In genomic region chr17:2814499-2815341, GRCh38 we compare ENCODE assay signal across 8 cellular contexts. TPM values are rescaled to one million over a fixed set of nuclear protein-coding genes. Genes with fewer than 3 reads are reported as not detected.
A peak's percentile ranks its signal among the peaks of the same experiment; 100 is the strongest.
DNase-seq lines count a peak whose midpoint lies in the region; ATAC-seq and TF ChIP-seq lines count a peak whose summit lies in the region.

No MANE protein-coding gene starts in this region.

- H3K79me2 ChIP-seq in OCI-LY3 (ENCODE audit: low read length), result no peaks in the 10 kb centered on the region
- H3K79me2 ChIP-seq in osteoblast (ENCODE audit: insufficient read depth, low read length), result no peaks in the 10 kb centered on the region

- in situ Hi-C loops in G401 (cut with HindIII; ENCODE audit: low sequenced_read_pairs), result no loop called here

- H3K4me3 ChIP-seq in OCI-LY3 (ENCODE audit: low read length), result peak overlapping the region; percentile 80
- peak overlapping the region; percentile 7 for H3K4me3 ChIP-seq in osteoblast (ENCODE audit: insufficient read depth, low read length)
- no peak overlapping the region for H3K4me3 ChIP-seq in ascending aorta

- no peaks in the 10 kb centered on the region for H4K20me1 ChIP-seq in OCI-LY3 (ENCODE audit: insufficient read depth, low read length)
- no peaks in the 10 kb centered on the region for H4K20me1 ChIP-seq in osteoblast (ENCODE audit: insufficient read depth, low read length)

- H3K9me3 ChIP-seq in OCI-LY3 (ENCODE audit: insufficient read depth, low read length) (no peaks in the 10 kb centered on the region), osteoblast (ENCODE audit: low read depth, low read length) (no peaks in the 10 kb centered on the region), ascending aorta (no peaks in the 10 kb centered on the region)

- peak overlapping the region; percentile 46; the same call in 1 of the 2 replicates for H2AFZ ChIP-seq in OCI-LY3 (ENCODE audit: low read depth, low read length)
- peak overlapping the region; percentile 62 for H2AFZ ChIP-seq in osteoblast (ENCODE audit: low read length)

- H3K9ac ChIP-seq in OCI-LY3 (ENCODE audit: low read length), result 0 out of 2 replicates have a peak overlapping the region, but pooled peaks have one; percentile 19

- DNase-seq in activated effector memory CD4-positive, alpha-beta T cell treated with anti-CD3 and anti-CD28 coated beads, Interleukin-2, amount 50 U/mL, for 16 hours, result peak; percentile 97
- DNase-seq in osteoblast (ENCODE audit: insufficient read length, low spot score, missing footprints) (peak; percentile 38), ascending aorta (ENCODE audit: low spot score in 2 of 2) (no peak), DMS79 (lab: John Stamatoyannopoulos, UW) (no peak), OCI-M1 (lab: John Stamatoyannopoulos, UW) (no peak), G401 (ENCODE audit: low spot score) (no peak)

- H3K36me3 ChIP-seq in OCI-LY3 (replicated peaks; ENCODE audit: low read depth, low read length) (no peaks in the 10 kb centered on the region), osteoblast (ENCODE audit: insufficient read depth, low read length) (no peaks in the 10 kb centered on the region), ascending aorta (no peaks in the 10 kb centered on the region)

- H3K4me2 ChIP-seq in OCI-LY3 (ENCODE audit: low read length), result peak overlapping the region; percentile 94
- peak overlapping the region; percentile 51 for H3K4me2 ChIP-seq in osteoblast (ENCODE audit: insufficient read depth, low read length)

- intact Hi-C loops in ascending aorta (cut with DNase I), result no loop called here

- H3K4me1 ChIP-seq in OCI-LY3 (ENCODE audit: low read length) (peaks cover 11% of the 10 kb centered on the region), osteoblast (ENCODE audit: insufficient read depth, low read length) (peaks cover 20% of the 10 kb centered on the region), ascending aorta (no peaks in the 10 kb centered on the region)

- peak; percentile 69 for ATAC-seq in GM21447 (IDR thresholded peaks at IDR 0.05; ENCODE audit: unreplicated experiment)

- H3K27me3 ChIP-seq in OCI-LY3 (ENCODE audit: low read depth, low read length) (peaks cover 7% of the 10 kb centered on the region), osteoblast (ENCODE audit: insufficient read depth, low read length) (peaks cover 3% of the 10 kb centered on the region), ascending aorta (no peaks in the 10 kb centered on the region)

- TF ChIP-seq CTCF in OCI-LY3 (IDR thresholded peaks at IDR 0.05; ENCODE audit: low read depth, low read length), result no peak
- no peak for TF ChIP-seq CTCF in osteoblast (IDR thresholded peaks at IDR 0.05; ENCODE audit: extremely low read depth, low read depth, low read length)
- no peak for TF ChIP-seq CTCF in ascending aorta (IDR thresholded peaks at IDR 0.05)

- H3K27ac ChIP-seq in OCI-LY3 (ENCODE audit: low read length), result no peak overlapping the region
- H3K27ac ChIP-seq in osteoblast (ENCODE audit: low read depth, low read length), result no peak overlapping the region
- H3K27ac ChIP-seq in ascending aorta, result no peak overlapping the region

RNA-seq across cellular contexts. Expression of gene RAP1GAP2, which starts 18.5 kb away (rescaled TPM):
- total RNA-seq in osteoblast (2.7 and 2.9 TPM in 2 replicates), ascending aorta (1.6 TPM)
- 1.9 and 6.0 TPM in 2 replicates for total RNA-seq in G401 (2014; rRNA removed; shearing (Covaris generic))

Comparison
In these comparisons a context has a peak if more than half of its experiments do, and no peak if none do; other contexts are left out.
1. H3K4me3 ChIP-seq: peak in OCI-LY3 (single experiment) and osteoblast (single experiment); none in ascending aorta (0 of 2).
2. DNase-seq: peak in activated effector memory CD4-positive, alpha-beta T cell treated with anti-CD3 and anti-CD28 coated beads, Interleukin-2, amount 50 U/mL, for 16 hours (single experiment) and osteoblast (single experiment); none in ascending aorta (0 of 2), DMS79 (single experiment), OCI-M1 (single experiment) and G401 (single experiment).